In genomic region chr4:38803833-38804653, GRCh38 we compare ENCODE assay signal across 8 cellular contexts. TPM values are rescaled to one million over a fixed set of nuclear protein-coding genes. Genes with fewer than 3 reads are reported as not detected.
DNase-seq lines count a peak whose midpoint lies in the region; ATAC-seq and TF ChIP-seq lines count a peak whose summit lies in the region.

No MANE protein-coding gene starts in this region.

- peak overlapping the region; percentile 81 for H3K4me2 ChIP-seq in Karpas-422 (ENCODE audit: low read depth, low read length, poor library complexity, severe bottlenecking)

- H3K27ac Mint-ChIP-seq in CD4-positive, alpha-beta T cell, result peak overlapping the region; percentile 88
- H3K27ac Mint-ChIP-seq in natural killer cell, result peak overlapping the region; percentile 94

- no peaks in the 10 kb centered on the region for H3K27me3 ChIP-seq in CD4-positive, alpha-beta T cell (ENCODE audit: control insufficient read depth, insufficient read depth, low read length)
- no peaks in the 10 kb centered on the region for H3K27me3 ChIP-seq in Karpas-422 (ENCODE audit: low read length)

- POLR2A ChIA-PET in CD4-positive, alpha-beta T cell (lab: Charles Lee), result interaction anchor here (0.6 to 3.4 kb wide), 10 partner anchors 10 to 655 kb away, joined by 3 to 19 read pairs (median 4); partner anchors contain the start of genes LIAS, RPL9, TLR10 and TLR6

- peaks cover 18% of the 10 kb centered on the region for H3K9me3 Mint-ChIP-seq in CD4-positive, alpha-beta T cell
- H3K9me3 Mint-ChIP-seq in natural killer cell, result peaks cover 8 to 10% of the 10 kb centered on the region in 2 donors

- H3K9ac ChIP-seq in Karpas-422 (ENCODE audit: low read length), result peak overlapping the region; percentile 72

- peaks cover 40% of the 10 kb centered on the region for H3K9me3 ChIP-seq in CD4-positive, alpha-beta T cell (ENCODE audit: control insufficient read depth, low read length)
- H3K9me3 ChIP-seq in Karpas-422 (ENCODE audit: low read length), result peaks cover 3% of the 10 kb centered on the region; the same call in 1 of the 2 replicates

- H3K4me1 Mint-ChIP-seq in CD4-positive, alpha-beta T cell (ENCODE audit: low read depth), result peaks cover 41% of the 10 kb centered on the region
- H3K4me1 Mint-ChIP-seq in natural killer cell, result peaks cover 41 to 52% of the 10 kb centered on the region in 2 donors

- peak in 1 of 10 experiments; percentile 7 for DNase-seq in CD4-positive, alpha-beta T cell
- peak; percentile 72 for DNase-seq in Karpas-422
- no peak for DNase-seq in natural killer cell
- DNase-seq in activated gamma-delta T cell treated with Interleukin-2 at 50 U/mL for 16 hours, result no peak
- DNase-seq in NCI-H446 treated with DMSO at 0.1 percent for 48 hours (lab: John Stamatoyannopoulos, UW), result no peak
- no peak for DNase-seq in D341Med (ENCODE audit: low spot score)

- peak overlapping the region; percentile 54 for H3K27ac ChIP-seq in CD4-positive, alpha-beta T cell (ENCODE audit: low read depth, low read length)
- peak overlapping the region; percentile 93 for H3K27ac ChIP-seq in Karpas-422 (ENCODE audit: low read length)
- H3K27ac ChIP-seq in cingulate gyrus (ENCODE audit: low read depth, low read length), result peak overlapping the region; percentile 81

- no peaks in the 10 kb centered on the region for H3K27me3 Mint-ChIP-seq in CD4-positive, alpha-beta T cell
- H3K27me3 Mint-ChIP-seq in natural killer cell (ENCODE audit: low read depth in 2 of 2), result no peaks in the 10 kb centered on the region

- no peaks in the 10 kb centered on the region for H4K20me1 ChIP-seq in Karpas-422 (ENCODE audit: insufficient read depth, low read depth, low read length)

- H3K4me3 Mint-ChIP-seq in CD4-positive, alpha-beta T cell, result peak overlapping the region; percentile 86
- H3K4me3 Mint-ChIP-seq in natural killer cell, result peak overlapping the region; percentile 99

- H3K36me3 Mint-ChIP-seq in CD4-positive, alpha-beta T cell (ENCODE audit: low read depth), result peaks cover 64% of the 10 kb centered on the region
- peaks cover 44% of the 10 kb centered on the region for H3K36me3 Mint-ChIP-seq in natural killer cell

- TF ChIP-seq CTCF in CD4-positive, alpha-beta T cell (IDR thresholded peaks at IDR 0.05), result no peak
- TF ChIP-seq CTCF in natural killer cell (IDR thresholded peaks at IDR 0.05), result no peak

- peak overlapping the region; percentile 63 for H3K4me3 ChIP-seq in Karpas-422 (ENCODE audit: low read length)

- H3K9me2 ChIP-seq in Karpas-422 (replicated peaks; ENCODE audit: insufficient read depth, low read length), result no peaks in the 10 kb centered on the region

- ATAC-seq in CD4-positive, alpha-beta T cell (ENCODE audit: poor library complexity), result peak; percentile 13
- ATAC-seq in GM21367 (IDR thresholded peaks at IDR 0.05; ENCODE audit: unreplicated experiment), result peak; percentile 43
- ATAC-seq in natural killer cell, result peak; percentile 27 to 63 (median 51)

- 0 out of 2 replicates have a peak overlapping the region, but pooled peaks have one; percentile 4 for H2AFZ ChIP-seq in Karpas-422 (ENCODE audit: low read length)

- peaks cover 31% of the 10 kb centered on the region for H3K4me1 ChIP-seq in Karpas-422 (ENCODE audit: low read length)

- H3K79me2 ChIP-seq in Karpas-422 (ENCODE audit: low read length), result peaks cover 25% of the 10 kb centered on the region

- H3K36me3 ChIP-seq in Karpas-422 (ENCODE audit: insufficient read depth, low read length), result peaks cover 37% of the 10 kb centered on the region

- CTCF ChIA-PET in CD4-positive, alpha-beta T cell (lab: Charles Lee), result interaction anchor here (0.7 to 3.0 kb wide), 9 partner anchors 15 to 741 kb away, joined by 3 to 18 read pairs (median 4); partner anchors contain the start of gene TLR10

- intact Hi-C loops in CD4-positive, alpha-beta T cell (cut with DNase I, micrococcal nuclease), result loop anchor here (2.0 to 5.0 kb wide), 3 partner anchors 42 to 53 kb away; partner anchors contain the start of gene TLR6 (in 1 of the 2)
- intact Hi-C loops in natural killer cell (cut with micrococcal nuclease), result loop anchor here (2.0 to 10.0 kb wide), 3 partner anchors 45 to 119 kb away; partner anchors contain the start of gene TLR6

RNA-seq across cellular contexts. Expression of gene TLR1, which starts 0.5 kb away (rescaled TPM):
- 10 to 100 TPM; 16.2 to 16.3 TPM for total RNA-seq in CD4-positive, alpha-beta T cell
- total RNA-seq in Karpas-422 (2014; rRNA removed; shearing (Covaris generic); ENCODE audit: low replicate concordance), result 36.0 and 103 TPM in 2 replicates
- 10 to 100 TPM; 25.6 to 51.5 (median 30.0) TPM for total RNA-seq in natural killer cell

RNA-seq across cellular contexts. Expression of gene TLR10, which starts 21.3 kb away (rescaled TPM):
- total RNA-seq in CD4-positive, alpha-beta T cell, result not detected
- 48.5 and 142 TPM in 2 replicates for total RNA-seq in Karpas-422 (2014; rRNA removed; shearing (Covaris generic); ENCODE audit: low replicate concordance)
- under 1 TPM; 0.31 to 0.63 (median 0.59) TPM for total RNA-seq in natural killer cell

RNA-seq across cellular contexts. Expression of gene TLR6, which starts 52.6 kb away (rescaled TPM):
- 1 to 10 TPM in 1 of 2 experiments, under 1 TPM in 1; 0.69 to 1.3 TPM for total RNA-seq in CD4-positive, alpha-beta T cell
- 12.4 and 39.9 TPM in 2 replicates for total RNA-seq in Karpas-422 (2014; rRNA removed; shearing (Covaris generic); ENCODE audit: low replicate concordance)
- total RNA-seq in natural killer cell, result 1 to 10 TPM; 6.3 to 9.8 (median 6.8) TPM

Comparison
In these comparisons a context has a peak if more than half of its experiments do, and no peak if none do; other contexts are left out.
1. RNA of gene TLR10, which starts 21.3 kb away (total RNA-seq): 48.5 to 142 TPM in Karpas-422; 0.31 to 0.63 TPM in natural killer cell and not detected in CD4-positive, alpha-beta T cell; every median in the first group is over 10 times any median in the second.
2. Peak in every context shown above with its lines, with median percentiles within 50 percentile points of each other: ATAC-seq and H3K27ac ChIP-seq.